Comparison of ENCODE assay signal across 23 cellular contexts in genomic region chr6:20969551-20969950, GRCh38.
"Had no signal": no experiment of that assay in that cellular context is flagged by ENCODE, and none has a peak within 500 bp of the region (broad histone marks: within the 10 kb centered on the region; RNA-seq: fewer than 3 reads in every experiment).

No MANE protein-coding gene starts in this region.

- H3K27me3 Mint-ChIP-seq: IgD-negative memory B cell had no signal

- FAIRE-seq: HTR-8/SVneo, K562, RCC 7860 had no signal

- H3K9ac ChIP-seq: KMS-11 had no signal

- H3K4me3 ChIP-seq: K562, SJSA1, SK-N-MC had no signal

- H3K27ac ChIP-seq: KMS-11, SJSA1, SK-N-MC had no signal

- H3K9me3 ChIP-seq: SJSA1 had no signal

- H3K4me3 Mint-ChIP-seq: IgD-negative memory B cell had no signal

- H3K36me3 ChIP-seq: SJSA1 had no signal

- H3K27me3 ChIP-seq: SJSA1 had no signal

- H3K4me2 ChIP-seq: KMS-11 had no signal

- ATAC-seq: K562 had no signal

- H3K4me1 ChIP-seq: SJSA1 had no signal

- DNase-seq: Kasumi-1, MV-4-11, NCI-H1048, NCI-H1105, NCI-H1417, NCI-H1436 treated with DMSO at 0.1 percent for 48 hours, NCI-H1694, NCI-H187 treated with DMSO at 0.1 percent for 48 hours, NCI-H2029 treated with DMSO at 0.1 percent for 48 hours, NCI-H2227 treated with DMSO at 0.1 percent for 48 hours, NCI-H524, NCI-H526 treated with DMSO at 0.1 percent for 48 hours, NCI-H774, Right ventricle myocardium superior, RPMI8226, SIG-M5 had no signal

- H3K4me1 Mint-ChIP-seq: IgD-negative memory B cell had no signal
